8 cellular contexts compared by ENCODE assay signal in genomic region chr4:119041951-119042560, GRCh38.
DNase-seq lines count a peak whose midpoint lies in the region; ATAC-seq, FAIRE-seq and TF ChIP-seq lines count a peak whose summit lies in the region.

No MANE protein-coding gene starts in this region.

- peak; percentile 1 for DNase-seq in DMS79 (lab: John Stamatoyannopoulos, UW)
- peak; percentile 51 for DNase-seq in HK-2 (ENCODE audit: unreplicated experiment)
- DNase-seq in NOMO-1 (lab: John Stamatoyannopoulos, UW; ENCODE audit: unreplicated experiment in 2 of 2), result peak; percentile 56 to 70
- DNase-seq in activated T-cell treated with anti-CD3 and anti-CD28 coated beads for 24 hours (ENCODE audit: low read depth), result peak; percentile 33
- DNase-seq in fibroblast of the aortic adventitia (ENCODE audit: low read depth), result peak; percentile 88
- DNase-seq in occipital lobe (lab: John Stamatoyannopoulos, UW), result peak; percentile 31
- peak; percentile 69 for DNase-seq in urothelium cell line (ENCODE audit: low spot score)

- H3K4me3 ChIP-seq in fibroblast of the aortic adventitia (ENCODE audit: low read depth, low read length), result no peak overlapping the region

- ATAC-seq in GM21390 (IDR thresholded peaks at IDR 0.05; ENCODE audit: unreplicated experiment), result peak; percentile 81

- FAIRE-seq in urothelium cell line (lab: Jason Lieb, UNC), result no peak

- TF ChIP-seq CTCF in fibroblast of the aortic adventitia (IDR thresholded peaks at IDR 0.05; ENCODE audit: insufficient read depth, low read length), result peak; percentile 69

Comparison
In these comparisons a context has a peak if more than half of its experiments do, and no peak if none do; other contexts are left out.
1. DNase-seq: peak in every context shown above with its lines; median percentile 88 in fibroblast of the aortic adventitia; 69 in urothelium cell line; 63 in NOMO-1; 51 in HK-2; 33 in activated T-cell treated with anti-CD3 and anti-CD28 coated beads for 24 hours; 31 in occipital lobe; 1 in DMS79.